13 cellular contexts compared by ENCODE assay signal in genomic region chr12:51914034-51914923, GRCh38. TPM values are rescaled to one million over a fixed set of nuclear protein-coding genes. Genes with fewer than 3 reads are reported as not detected.
"Had no signal": no experiment of that assay in that cellular context is flagged by ENCODE, and none has a peak within 500 bp of the region (broad histone marks: within the 10 kb centered on the region; RNA-seq: fewer than 3 reads in every experiment).

No MANE protein-coding gene starts in this region.

- H3K27ac ChIP-seq: ascending aorta, neutrophil had no signal

- H3K27me3 ChIP-seq: ascending aorta had no signal

- H3K36me3 ChIP-seq: ascending aorta, neutrophil had no signal

- H3K4me2 ChIP-seq: smooth muscle cell had no signal

- H3K4me3 ChIP-seq: ascending aorta, smooth muscle cell had no signal

- H3K9me3 ChIP-seq: ascending aorta, esophagus squamous epithelium, neutrophil had no signal

- ATAC-seq: stimulated activated memory B cell treated with anti-CD40 and anti-IgM and Interleukin-4, amounts not matched to agents 10 μg/mL and 1 μg/mL and 100 μg/mL, for 72 hours had no signal

- DNase-seq: activated CD4-positive, alpha-beta memory T cell treated with anti-CD3 and anti-CD28 coated beads, Interleukin-2, amount 10 ng/mL, durations not matched to agents 7 days and 5 days; activated CD4-positive, alpha-beta T cell treated with anti-CD3 and anti-CD28 coated beads for 1 hour; activated T-cell treated with anti-CD3 and anti-CD28 coated beads, Interleukin-2, amount 50 U/mL, for 48 hours; esophagus squamous epithelium; foreskin fibroblast; immature natural killer cell; retina had no signal

RNA-seq across cellular contexts. Expression of gene ACVRL1, which starts 7.0 kb away (rescaled TPM):
- total RNA-seq: activated CD4-positive, alpha-beta memory T cell treated with anti-CD3 and anti-CD28 coated beads, Interleukin-2, amount 10 ng/mL, durations not matched to agents 7 days and 5 days had no signal

RNA-seq across cellular contexts. Expression of gene ANKRD33, which starts 26.4 kb away (rescaled TPM):
- total RNA-seq: activated CD4-positive, alpha-beta memory T cell treated with anti-CD3 and anti-CD28 coated beads, Interleukin-2, amount 10 ng/mL, durations not matched to agents 7 days and 5 days; ascending aorta; bronchial epithelial cell; smooth muscle cell; subcutaneous adipose tissue had no signal
- polyA plus RNA-seq: immature natural killer cell had no signal
